Comparison of ENCODE assay signal across 1 cellular context in the genomic region with DNA sequence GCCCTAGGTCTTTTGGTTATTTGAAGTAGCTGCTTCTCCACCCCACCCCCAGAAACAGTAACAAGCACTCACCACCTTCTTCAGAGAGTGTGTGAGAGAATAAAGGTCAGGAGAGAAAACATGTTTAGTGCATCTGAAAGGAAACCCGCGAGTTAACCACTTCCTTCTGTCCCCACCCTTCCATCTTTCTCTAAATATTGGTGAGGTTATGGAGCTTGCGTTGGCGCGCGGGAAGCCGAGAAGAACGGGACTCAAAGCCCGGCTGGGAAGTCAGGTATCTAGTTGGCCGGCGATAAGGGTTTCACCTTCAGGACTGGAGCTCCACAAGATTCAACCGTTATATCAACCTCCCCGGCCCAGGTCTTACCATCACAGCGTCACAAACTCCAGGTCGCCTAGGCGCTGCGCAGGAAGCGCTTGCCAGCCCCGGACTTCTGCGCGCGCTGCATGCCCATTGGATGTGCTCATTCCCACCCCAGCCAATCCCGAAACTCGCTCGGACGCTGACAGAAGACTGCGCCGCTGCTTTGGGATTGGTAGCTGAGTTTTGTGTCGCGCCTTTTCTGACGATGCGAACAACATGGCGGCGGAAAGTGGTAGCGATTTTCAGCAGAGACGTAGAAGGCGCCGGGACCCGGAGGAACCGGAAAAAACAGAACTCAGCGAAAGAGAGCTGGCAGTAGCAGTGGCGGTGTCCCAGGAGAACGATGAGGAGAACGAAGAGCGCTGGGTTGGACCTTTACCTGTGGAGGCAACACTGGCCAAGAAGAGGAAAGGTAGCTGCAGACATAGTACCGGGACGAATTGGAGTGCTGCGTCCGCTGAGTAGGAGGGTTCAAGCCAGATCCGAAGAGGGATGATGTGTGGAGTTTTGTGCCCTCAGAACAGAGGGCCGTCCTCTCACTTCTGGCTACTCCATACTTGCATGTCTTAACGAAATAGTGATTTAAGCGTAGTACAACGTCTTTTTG.
TF ChIP-seq lines count a peak whose summit lies in the region.

A gene with protein sequence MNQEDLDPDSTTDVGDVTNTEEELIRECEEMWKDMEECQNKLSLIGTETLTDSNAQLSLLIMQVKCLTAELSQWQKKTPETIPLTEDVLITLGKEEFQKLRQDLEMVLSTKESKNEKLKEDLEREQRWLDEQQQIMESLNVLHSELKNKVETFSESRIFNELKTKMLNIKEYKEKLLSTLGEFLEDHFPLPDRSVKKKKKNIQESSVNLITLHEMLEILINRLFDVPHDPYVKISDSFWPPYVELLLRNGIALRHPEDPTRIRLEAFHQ (minus strand): TSS at position 438 of the 971 bp plus-strand sequence. CDS start 8,261 bp downstream, outside the sequence.
A gene (plus strand): TSS at position 566 of the 971 bp plus-strand sequence. CDS start 15 bp downstream, at position 581.

TF ChIP-seq in HepG2, 621 proteins besides CTCF, POLR2A, EP300 and RAD21 (continued from another document and continues in another):
- TF ChIP-seq ZBTB21 (CRISPR knock-in tag; IDR thresholded peaks at IDR 0.05) (no peak; the same call in 1 of the 2 replicates), CENPT (CRISPR knock-in tag; IDR thresholded peaks at IDR 0.05; ENCODE audit: low read depth) (no peak), FOXA1 (IDR thresholded peaks at IDR 0.05) (no peak), FOXA1 (CRISPR knock-in tag; IDR thresholded peaks at IDR 0.05) (no peak), NFIC (IDR thresholded peaks at IDR 0.05; ENCODE audit: low read length) (no peak), ZNF563 (CRISPR knock-in tag; IDR thresholded peaks at IDR 0.05) (peak; percentile 74), NFE2L2 (IDR thresholded peaks at IDR 0.05; ENCODE audit: low read length) (no peak), ZNF510 (CRISPR knock-in tag; IDR thresholded peaks at IDR 0.05; ENCODE audit: low read depth) (peak; percentile 48; the same call in 1 of the 2 replicates), ZNF143 (CRISPR knock-in tag; IDR thresholded peaks at IDR 0.05) (peak; percentile 12; the same call in 1 of the 2 replicates), ZSCAN20 (CRISPR knock-in tag; IDR thresholded peaks at IDR 0.05; ENCODE audit: borderline replicate concordance) (no peak), SCMH1 (CRISPR knock-in tag; IDR thresholded peaks at IDR 0.05; ENCODE audit: borderline replicate concordance) (no peak), KDM5B (CRISPR knock-in tag; IDR thresholded peaks at IDR 0.05; ENCODE audit: borderline replicate concordance) (peak; percentile 61; the same call in 1 of the 2 replicates), TP53 (CRISPR knock-in tag; conservative IDR thresholded peaks at IDR 0.05) (0 out of 2 replicates have a peak, but pooled peaks have one; percentile 39), NCOA5 (CRISPR knock-in tag; IDR thresholded peaks at IDR 0.05) (no peak), TAF1 (CRISPR knock-in tag; IDR thresholded peaks at IDR 0.05) (peak; percentile 88; the same call in 1 of the 2 replicates), TCF7 (IDR thresholded peaks at IDR 0.05; ENCODE audit: low read depth) (no peak), ZNF543 (CRISPR knock-in tag; IDR thresholded peaks at IDR 0.05) (no peak), ZC3H4 (CRISPR knock-in tag; IDR thresholded peaks at IDR 0.05; ENCODE audit: borderline replicate concordance) (no peak), ZNF672 (CRISPR knock-in tag; IDR thresholded peaks at IDR 0.05) (no peak), MIXL1 (CRISPR knock-in tag; IDR thresholded peaks at IDR 0.05) (no peak), NR3C1 (CRISPR knock-in tag; IDR thresholded peaks at IDR 0.05) (no peak), MBNL3 (CRISPR knock-in tag; conservative IDR thresholded peaks at IDR 0.05) (no peak), POLR2AphosphoS5 (IDR thresholded peaks at IDR 0.05; ENCODE audit: low read depth, low read length) (peak; percentile 89), RARG (CRISPR knock-in tag; IDR thresholded peaks at IDR 0.05; ENCODE audit: low read depth) (no peak)
- TF ChIP-seq, protein P1, sequence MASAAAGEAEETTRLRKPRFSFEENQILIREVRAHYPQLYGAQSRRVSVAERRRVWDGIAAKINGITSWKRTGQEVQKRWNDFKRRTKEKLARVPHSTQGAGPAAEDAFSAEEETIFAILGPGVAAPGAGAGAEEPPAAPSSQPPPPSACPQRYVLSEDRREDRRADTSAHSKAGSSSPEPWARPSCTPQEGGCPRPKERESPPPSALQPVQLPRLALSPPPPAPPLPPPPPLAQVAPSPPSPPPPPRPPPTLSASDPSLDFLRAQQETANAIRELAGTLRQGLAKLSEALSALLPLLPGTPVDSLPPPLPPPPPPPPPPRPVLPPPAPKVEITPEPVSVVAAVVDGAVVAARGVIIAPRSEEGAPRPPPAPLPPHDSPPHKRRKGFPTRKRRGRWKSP (CRISPR knock-in tag; IDR thresholded peaks at IDR 0.05): peak; percentile 76; the same call in 1 of the 2 replicates
- TF ChIP-seq, protein P2, sequence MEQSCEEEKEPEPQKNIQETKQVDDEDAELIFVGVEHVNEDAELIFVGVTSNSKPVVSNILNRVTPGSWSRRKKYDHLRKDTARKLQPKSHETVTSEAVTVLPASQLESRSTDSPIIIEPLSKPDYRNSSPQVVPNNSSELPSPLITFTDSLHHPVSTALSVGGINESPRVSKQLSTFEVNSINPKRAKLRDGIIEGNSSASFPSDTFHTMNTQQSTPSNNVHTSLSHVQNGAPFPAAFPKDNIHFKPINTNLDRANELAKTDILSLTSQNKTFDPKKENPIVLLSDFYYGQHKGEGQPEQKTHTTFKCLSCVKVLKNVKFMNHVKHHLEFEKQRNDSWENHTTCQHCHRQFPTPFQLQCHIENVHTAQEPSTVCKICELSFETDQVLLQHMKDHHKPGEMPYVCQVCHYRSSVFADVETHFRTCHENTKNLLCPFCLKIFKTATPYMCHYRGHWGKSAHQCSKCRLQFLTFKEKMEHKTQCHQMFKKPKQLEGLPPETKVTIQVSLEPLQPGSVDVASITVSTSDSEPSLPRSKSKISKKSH (CRISPR knock-in tag; IDR thresholded peaks at IDR 0.05; ENCODE audit: borderline replicate concordance): peak; percentile 17; the same call in 1 of the 2 replicates
- TF ChIP-seq, protein P3, sequence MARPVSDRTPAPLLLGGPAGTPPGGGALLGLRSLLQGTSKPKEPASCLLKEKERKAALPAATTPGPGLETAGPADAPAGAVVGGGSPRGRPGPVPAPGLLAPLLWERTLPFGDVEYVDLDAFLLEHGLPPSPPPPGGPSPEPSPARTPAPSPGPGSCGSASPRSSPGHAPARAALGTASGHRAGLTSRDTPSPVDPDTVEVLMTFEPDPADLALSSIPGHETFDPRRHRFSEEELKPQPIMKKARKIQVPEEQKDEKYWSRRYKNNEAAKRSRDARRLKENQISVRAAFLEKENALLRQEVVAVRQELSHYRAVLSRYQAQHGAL (CRISPR knock-in tag; IDR thresholded peaks at IDR 0.05; ENCODE audit: not compliant biosample characterization): no peak
- TF ChIP-seq, protein P4, sequence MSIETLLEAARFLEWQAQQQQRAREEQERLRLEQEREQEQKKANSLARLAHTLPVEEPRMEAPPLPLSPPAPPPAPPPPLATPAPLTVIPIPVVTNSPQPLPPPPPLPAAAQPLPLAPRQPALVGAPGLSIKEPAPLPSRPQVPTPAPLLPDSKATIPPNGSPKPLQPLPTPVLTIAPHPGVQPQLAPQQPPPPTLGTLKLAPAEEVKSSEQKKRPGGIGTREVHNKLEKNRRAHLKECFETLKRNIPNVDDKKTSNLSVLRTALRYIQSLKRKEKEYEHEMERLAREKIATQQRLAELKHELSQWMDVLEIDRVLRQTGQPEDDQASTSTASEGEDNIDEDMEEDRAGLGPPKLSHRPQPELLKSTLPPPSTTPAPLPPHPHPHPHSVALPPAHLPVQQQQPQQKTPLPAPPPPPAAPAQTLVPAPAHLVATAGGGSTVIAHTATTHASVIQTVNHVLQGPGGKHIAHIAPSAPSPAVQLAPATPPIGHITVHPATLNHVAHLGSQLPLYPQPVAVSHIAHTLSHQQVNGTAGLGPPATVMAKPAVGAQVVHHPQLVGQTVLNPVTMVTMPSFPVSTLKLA (IDR thresholded peaks at IDR 0.05): peak; percentile 47; the same call in 1 of the 2 replicates
- TF ChIP-seq, protein P5, sequence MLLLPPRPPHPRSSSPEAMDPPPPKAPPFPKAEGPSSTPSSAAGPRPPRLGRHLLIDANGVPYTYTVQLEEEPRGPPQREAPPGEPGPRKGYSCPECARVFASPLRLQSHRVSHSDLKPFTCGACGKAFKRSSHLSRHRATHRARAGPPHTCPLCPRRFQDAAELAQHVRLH (CRISPR knock-in tag; IDR thresholded peaks at IDR 0.05; ENCODE audit: borderline replicate concordance, low read depth): peak; percentile 74; the same call in 1 of the 2 replicates
- TF ChIP-seq, protein P6, sequence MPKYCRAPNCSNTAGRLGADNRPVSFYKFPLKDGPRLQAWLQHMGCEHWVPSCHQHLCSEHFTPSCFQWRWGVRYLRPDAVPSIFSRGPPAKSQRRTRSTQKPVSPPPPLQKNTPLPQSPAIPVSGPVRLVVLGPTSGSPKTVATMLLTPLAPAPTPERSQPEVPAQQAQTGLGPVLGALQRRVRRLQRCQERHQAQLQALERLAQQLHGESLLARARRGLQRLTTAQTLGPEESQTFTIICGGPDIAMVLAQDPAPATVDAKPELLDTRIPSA (CRISPR knock-in tag; IDR thresholded peaks at IDR 0.05; ENCODE audit: borderline replicate concordance): no peak; the same call in 1 of the 2 replicates
- TF ChIP-seq, protein P7, sequence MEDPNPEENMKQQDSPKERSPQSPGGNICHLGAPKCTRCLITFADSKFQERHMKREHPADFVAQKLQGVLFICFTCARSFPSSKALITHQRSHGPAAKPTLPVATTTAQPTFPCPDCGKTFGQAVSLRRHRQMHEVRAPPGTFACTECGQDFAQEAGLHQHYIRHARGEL (CRISPR knock-in tag; IDR thresholded peaks at IDR 0.05): no peak
- TF ChIP-seq, protein P8, sequence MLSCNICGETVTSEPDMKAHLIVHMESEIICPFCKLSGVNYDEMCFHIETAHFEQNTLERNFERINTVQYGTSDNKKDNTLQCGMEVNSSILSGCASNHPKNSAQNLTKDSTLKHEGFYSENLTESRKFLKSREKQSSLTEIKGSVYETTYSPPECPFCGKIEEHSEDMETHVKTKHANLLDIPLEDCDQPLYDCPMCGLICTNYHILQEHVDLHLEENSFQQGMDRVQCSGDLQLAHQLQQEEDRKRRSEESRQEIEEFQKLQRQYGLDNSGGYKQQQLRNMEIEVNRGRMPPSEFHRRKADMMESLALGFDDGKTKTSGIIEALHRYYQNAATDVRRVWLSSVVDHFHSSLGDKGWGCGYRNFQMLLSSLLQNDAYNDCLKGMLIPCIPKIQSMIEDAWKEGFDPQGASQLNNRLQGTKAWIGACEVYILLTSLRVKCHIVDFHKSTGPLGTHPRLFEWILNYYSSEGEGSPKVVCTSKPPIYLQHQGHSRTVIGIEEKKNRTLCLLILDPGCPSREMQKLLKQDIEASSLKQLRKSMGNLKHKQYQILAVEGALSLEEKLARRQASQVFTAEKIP (CRISPR knock-in tag; IDR thresholded peaks at IDR 0.05; ENCODE audit: borderline replicate concordance): no peak
- TF ChIP-seq, protein P9, sequence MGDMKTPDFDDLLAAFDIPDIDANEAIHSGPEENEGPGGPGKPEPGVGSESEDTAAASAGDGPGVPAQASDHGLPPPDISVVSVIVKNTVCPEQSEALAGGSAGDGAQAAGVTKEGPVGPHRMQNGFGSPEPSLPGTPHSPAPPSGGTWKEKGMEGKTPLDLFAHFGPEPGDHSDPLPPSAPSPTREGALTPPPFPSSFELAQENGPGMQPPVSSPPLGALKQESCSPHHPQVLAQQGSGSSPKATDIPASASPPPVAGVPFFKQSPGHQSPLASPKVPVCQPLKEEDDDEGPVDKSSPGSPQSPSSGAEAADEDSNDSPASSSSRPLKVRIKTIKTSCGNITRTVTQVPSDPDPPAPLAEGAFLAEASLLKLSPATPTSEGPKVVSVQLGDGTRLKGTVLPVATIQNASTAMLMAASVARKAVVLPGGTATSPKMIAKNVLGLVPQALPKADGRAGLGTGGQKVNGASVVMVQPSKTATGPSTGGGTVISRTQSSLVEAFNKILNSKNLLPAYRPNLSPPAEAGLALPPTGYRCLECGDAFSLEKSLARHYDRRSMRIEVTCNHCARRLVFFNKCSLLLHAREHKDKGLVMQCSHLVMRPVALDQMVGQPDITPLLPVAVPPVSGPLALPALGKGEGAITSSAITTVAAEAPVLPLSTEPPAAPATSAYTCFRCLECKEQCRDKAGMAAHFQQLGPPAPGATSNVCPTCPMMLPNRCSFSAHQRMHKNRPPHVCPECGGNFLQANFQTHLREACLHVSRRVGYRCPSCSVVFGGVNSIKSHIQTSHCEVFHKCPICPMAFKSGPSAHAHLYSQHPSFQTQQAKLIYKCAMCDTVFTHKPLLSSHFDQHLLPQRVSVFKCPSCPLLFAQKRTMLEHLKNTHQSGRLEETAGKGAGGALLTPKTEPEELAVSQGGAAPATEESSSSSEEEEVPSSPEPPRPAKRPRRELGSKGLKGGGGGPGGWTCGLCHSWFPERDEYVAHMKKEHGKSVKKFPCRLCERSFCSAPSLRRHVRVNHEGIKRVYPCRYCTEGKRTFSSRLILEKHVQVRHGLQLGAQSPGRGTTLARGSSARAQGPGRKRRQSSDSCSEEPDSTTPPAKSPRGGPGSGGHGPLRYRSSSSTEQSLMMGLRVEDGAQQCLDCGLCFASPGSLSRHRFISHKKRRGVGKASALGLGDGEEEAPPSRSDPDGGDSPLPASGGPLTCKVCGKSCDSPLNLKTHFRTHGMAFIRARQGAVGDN (CRISPR knock-in tag; IDR thresholded peaks at IDR 0.05): peak; percentile 90
- TF ChIP-seq, protein P10, sequence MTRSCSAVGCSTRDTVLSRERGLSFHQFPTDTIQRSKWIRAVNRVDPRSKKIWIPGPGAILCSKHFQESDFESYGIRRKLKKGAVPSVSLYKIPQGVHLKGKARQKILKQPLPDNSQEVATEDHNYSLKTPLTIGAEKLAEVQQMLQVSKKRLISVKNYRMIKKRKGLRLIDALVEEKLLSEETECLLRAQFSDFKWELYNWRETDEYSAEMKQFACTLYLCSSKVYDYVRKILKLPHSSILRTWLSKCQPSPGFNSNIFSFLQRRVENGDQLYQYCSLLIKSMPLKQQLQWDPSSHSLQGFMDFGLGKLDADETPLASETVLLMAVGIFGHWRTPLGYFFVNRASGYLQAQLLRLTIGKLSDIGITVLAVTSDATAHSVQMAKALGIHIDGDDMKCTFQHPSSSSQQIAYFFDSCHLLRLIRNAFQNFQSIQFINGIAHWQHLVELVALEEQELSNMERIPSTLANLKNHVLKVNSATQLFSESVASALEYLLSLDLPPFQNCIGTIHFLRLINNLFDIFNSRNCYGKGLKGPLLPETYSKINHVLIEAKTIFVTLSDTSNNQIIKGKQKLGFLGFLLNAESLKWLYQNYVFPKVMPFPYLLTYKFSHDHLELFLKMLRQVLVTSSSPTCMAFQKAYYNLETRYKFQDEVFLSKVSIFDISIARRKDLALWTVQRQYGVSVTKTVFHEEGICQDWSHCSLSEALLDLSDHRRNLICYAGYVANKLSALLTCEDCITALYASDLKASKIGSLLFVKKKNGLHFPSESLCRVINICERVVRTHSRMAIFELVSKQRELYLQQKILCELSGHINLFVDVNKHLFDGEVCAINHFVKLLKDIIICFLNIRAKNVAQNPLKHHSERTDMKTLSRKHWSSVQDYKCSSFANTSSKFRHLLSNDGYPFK (CRISPR knock-in tag; IDR thresholded peaks at IDR 0.05; ENCODE audit: borderline replicate concordance): peak; percentile 85; the same call in 1 of the 2 replicates
- TF ChIP-seq, protein P11, sequence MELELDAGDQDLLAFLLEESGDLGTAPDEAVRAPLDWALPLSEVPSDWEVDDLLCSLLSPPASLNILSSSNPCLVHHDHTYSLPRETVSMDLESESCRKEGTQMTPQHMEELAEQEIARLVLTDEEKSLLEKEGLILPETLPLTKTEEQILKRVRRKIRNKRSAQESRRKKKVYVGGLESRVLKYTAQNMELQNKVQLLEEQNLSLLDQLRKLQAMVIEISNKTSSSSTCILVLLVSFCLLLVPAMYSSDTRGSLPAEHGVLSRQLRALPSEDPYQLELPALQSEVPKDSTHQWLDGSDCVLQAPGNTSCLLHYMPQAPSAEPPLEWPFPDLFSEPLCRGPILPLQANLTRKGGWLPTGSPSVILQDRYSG (CRISPR knock-in tag; IDR thresholded peaks at IDR 0.05): no peak
